8 cellular contexts compared by ENCODE assay signal in the genomic region with DNA sequence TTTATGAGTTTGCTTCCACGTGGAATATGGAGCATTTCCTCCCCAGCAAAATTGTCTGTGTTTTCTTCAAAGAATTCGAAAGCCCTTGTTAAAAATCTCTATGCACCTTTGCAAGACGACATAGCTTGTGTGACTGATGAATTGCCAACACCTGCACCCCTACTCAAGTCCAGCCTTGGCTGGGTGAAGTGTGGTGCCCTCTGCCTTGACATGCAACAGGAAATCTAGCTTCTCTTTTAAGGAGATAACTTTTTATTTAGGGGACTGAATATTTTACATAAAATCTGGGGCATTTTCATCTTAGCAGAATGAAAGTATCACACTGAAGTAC. TPM values are rescaled to one million over a fixed set of nuclear protein-coding genes. Genes with fewer than 3 reads are reported as not detected.
DNase-seq lines count a peak whose midpoint lies in the region; ATAC-seq and TF ChIP-seq lines count a peak whose summit lies in the region.

No MANE protein-coding gene starts in this region.

- H3K27ac Mint-ChIP-seq in activated naive CD4-positive, alpha-beta T cell treated with anti-CD3 and anti-CD28 coated beads, Interleukin-2, amount 50 U/mL, for 24 hours, result peak overlapping the region; percentile 100
- peak overlapping the region; percentile 99 for H3K27ac Mint-ChIP-seq in activated CD8-positive, alpha-beta T cell treated with anti-CD3 and anti-CD28 coated beads for 36 hours
- H3K27ac Mint-ChIP-seq in stimulated activated naive B cell treated with anti-CD40 and anti-IgM and Interleukin-4, amounts not matched to agents 10 μg/mL and 1 μg/mL and 100 μg/mL, for 72 hours, result peak overlapping the region; percentile 100

- no peaks in the 10 kb centered on the region for H3K9me3 Mint-ChIP-seq in activated naive CD4-positive, alpha-beta T cell treated with anti-CD3 and anti-CD28 coated beads, Interleukin-2, amount 50 U/mL, for 24 hours
- H3K9me3 Mint-ChIP-seq in activated CD8-positive, alpha-beta T cell treated with anti-CD3 and anti-CD28 coated beads for 36 hours, result no peaks in the 10 kb centered on the region
- H3K9me3 Mint-ChIP-seq in stimulated activated naive B cell treated with anti-CD40 and anti-IgM and Interleukin-4, amounts not matched to agents 10 μg/mL and 1 μg/mL and 100 μg/mL, for 72 hours, result no peaks in the 10 kb centered on the region

- H3K36me3 Mint-ChIP-seq in activated naive CD4-positive, alpha-beta T cell treated with anti-CD3 and anti-CD28 coated beads, Interleukin-2, amount 50 U/mL, for 24 hours, result peaks cover 8% of the 10 kb centered on the region
- H3K36me3 Mint-ChIP-seq in activated CD8-positive, alpha-beta T cell treated with anti-CD3 and anti-CD28 coated beads for 36 hours (ENCODE audit: low read depth), result peaks cover 10% of the 10 kb centered on the region
- peaks cover 12 to 15% of the 10 kb centered on the region in 2 donors for H3K36me3 Mint-ChIP-seq in stimulated activated naive B cell treated with anti-CD40 and anti-IgM and Interleukin-4, amounts not matched to agents 10 μg/mL and 1 μg/mL and 100 μg/mL, for 72 hours

- H3K4me1 ChIP-seq in iPS-18a (ENCODE audit: control insufficient read depth, low read depth, low read length), result peaks cover 27% of the 10 kb centered on the region

- no peak for DNase-seq in activated naive CD4-positive, alpha-beta T cell treated with Interleukin-2 at 50 U/mL for 16 hours
- DNase-seq in activated CD8-positive, alpha-beta T cell treated with anti-CD3 and anti-CD28 coated beads for 36 hours, result peak; percentile 27
- DNase-seq in stimulated activated naive B cell treated with anti-CD40 and anti-IgM and Interleukin-4, amounts not matched to agents 10 μg/mL and 1 μg/mL and 100 μg/mL, for 72 hours, result no peak
- no peak for DNase-seq in NCI-H2227 treated with DMSO at 0.1 percent for 48 hours (lab: John Stamatoyannopoulos, UW)
- no peak for DNase-seq in activated CD4-positive, alpha-beta T cell treated with anti-CD3 and anti-CD28 coated beads, Interleukin-2, amount 50 U/mL, for 1 hour

- no peak for ATAC-seq in activated CD8-positive, alpha-beta T cell treated with anti-CD3 and anti-CD28 coated beads for 36 hours
- ATAC-seq in stimulated activated naive B cell treated with anti-CD40 and anti-IgM and Interleukin-4, amounts not matched to agents 10 μg/mL and 1 μg/mL and 100 μg/mL, for 72 hours (replicated peaks), result no peak
- no peak for ATAC-seq in HG02973 (IDR thresholded peaks at IDR 0.05; ENCODE audit: unreplicated experiment)

- H3K36me3 ChIP-seq in iPS-18a (ENCODE audit: control insufficient read depth, low read depth, low read length), result no peaks in the 10 kb centered on the region

- H3K9ac ChIP-seq in iPS-18a (ENCODE audit: low read length), result peak overlapping the region; percentile 84

- POLR2A ChIA-PET in activated CD8-positive, alpha-beta T cell treated with anti-CD3 and anti-CD28 coated beads for 36 hours (lab: Charles Lee), result interaction anchor here (0.6 to 1.7 kb wide), 4 partner anchors 9 to 35 kb away, joined by 3 to 5 read pairs (median 3); no protein-coding TSS in a partner anchor

- H3K9me3 ChIP-seq in iPS-18a (ENCODE audit: control insufficient read depth, low read depth, low read length), result no peaks in the 10 kb centered on the region

- no peak for TF ChIP-seq CTCF in activated CD8-positive, alpha-beta T cell treated with anti-CD3 and anti-CD28 coated beads for 36 hours (IDR thresholded peaks at IDR 0.05)

- peak overlapping the region; percentile 31 for H3K27ac ChIP-seq in iPS-18a (ENCODE audit: low read length)

- no peaks in the 10 kb centered on the region for H3K27me3 ChIP-seq in iPS-18a (ENCODE audit: control insufficient read depth, insufficient read depth, low read length)

- CTCF ChIA-PET in activated CD8-positive, alpha-beta T cell treated with anti-CD3 and anti-CD28 coated beads for 36 hours (lab: Charles Lee), result interaction anchor here (0.7 to 1.9 kb wide), 8 partner anchors 9 to 448 kb away, joined by 3 to 5 read pairs (median 4); no protein-coding TSS in a partner anchor

- H3K4me3 Mint-ChIP-seq in activated naive CD4-positive, alpha-beta T cell treated with anti-CD3 and anti-CD28 coated beads, Interleukin-2, amount 50 U/mL, for 24 hours, result peak overlapping the region; percentile 100
- H3K4me3 Mint-ChIP-seq in activated CD8-positive, alpha-beta T cell treated with anti-CD3 and anti-CD28 coated beads for 36 hours, result peak overlapping the region; percentile 88
- H3K4me3 Mint-ChIP-seq in stimulated activated naive B cell treated with anti-CD40 and anti-IgM and Interleukin-4, amounts not matched to agents 10 μg/mL and 1 μg/mL and 100 μg/mL, for 72 hours, result peak overlapping the region; percentile 99

- H3K4me1 Mint-ChIP-seq in activated naive CD4-positive, alpha-beta T cell treated with anti-CD3 and anti-CD28 coated beads, Interleukin-2, amount 50 U/mL, for 24 hours, result peaks cover 75% of the 10 kb centered on the region
- peaks cover 58% of the 10 kb centered on the region for H3K4me1 Mint-ChIP-seq in activated CD8-positive, alpha-beta T cell treated with anti-CD3 and anti-CD28 coated beads for 36 hours (ENCODE audit: low read depth)
- peaks cover 28 to 47% of the 10 kb centered on the region in 2 donors for H3K4me1 Mint-ChIP-seq in stimulated activated naive B cell treated with anti-CD40 and anti-IgM and Interleukin-4, amounts not matched to agents 10 μg/mL and 1 μg/mL and 100 μg/mL, for 72 hours

- H3K4me3 ChIP-seq in iPS-18a (ENCODE audit: low read length), result peak overlapping the region; percentile 98

- intact Hi-C loops in activated CD8-positive, alpha-beta T cell treated with anti-CD3 and anti-CD28 coated beads for 36 hours (cut with micrococcal nuclease), result no loop called here

- H3K27me3 Mint-ChIP-seq in activated naive CD4-positive, alpha-beta T cell treated with anti-CD3 and anti-CD28 coated beads, Interleukin-2, amount 50 U/mL, for 24 hours, result no peaks in the 10 kb centered on the region
- no peaks in the 10 kb centered on the region for H3K27me3 Mint-ChIP-seq in activated CD8-positive, alpha-beta T cell treated with anti-CD3 and anti-CD28 coated beads for 36 hours
- H3K27me3 Mint-ChIP-seq in stimulated activated naive B cell treated with anti-CD40 and anti-IgM and Interleukin-4, amounts not matched to agents 10 μg/mL and 1 μg/mL and 100 μg/mL, for 72 hours, result no peaks in the 10 kb centered on the region

RNA-seq across cellular contexts. Expression of a gene that starts 0.6 kb away (rescaled TPM):
- total RNA-seq in activated CD8-positive, alpha-beta T cell treated with anti-CD3 and anti-CD28 coated beads for 36 hours, result 10 to 100 TPM; 44.4 to 44.9 TPM

RNA-seq across cellular contexts. Expression of a gene that starts 1.4 kb away (rescaled TPM):
- total RNA-seq in activated CD8-positive, alpha-beta T cell treated with anti-CD3 and anti-CD28 coated beads for 36 hours, result 10 to 100 TPM; 32.1 to 36.1 TPM
